In the genomic region with DNA sequence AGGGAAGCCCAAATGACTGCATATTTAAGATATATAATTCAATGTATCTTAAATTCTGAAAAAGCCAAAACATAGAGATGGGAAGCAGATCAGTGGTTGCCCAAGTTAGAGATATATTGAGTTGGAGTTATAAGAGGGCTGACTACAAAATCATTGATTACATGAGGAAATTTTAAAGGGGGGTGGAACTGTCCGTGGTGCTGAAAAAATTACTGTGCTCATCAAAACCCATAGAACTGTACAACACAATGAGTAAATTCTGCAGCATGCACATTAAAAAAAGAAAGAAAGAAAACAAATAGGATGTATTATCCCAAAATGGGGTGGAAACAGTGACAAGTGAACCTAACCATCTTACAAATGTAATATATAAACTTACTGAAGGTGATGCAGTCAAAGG, we compare ENCODE assay signal across 22 cellular contexts.
DNase-seq lines count a peak whose midpoint lies in the region; ATAC-seq lines count a peak whose summit lies in the region.
"Had no signal": no experiment of that assay in that cellular context is flagged by ENCODE, and none has a peak within 500 bp of the region (broad histone marks: within the 10 kb centered on the region; RNA-seq: fewer than 3 reads in every experiment).

No MANE protein-coding gene starts in this region.

- H4K5ac ChIP-seq in mesendoderm (ENCODE audit: low read length) = no peak overlapping the region

- H2BK120ac ChIP-seq in mesendoderm (ENCODE audit: low read depth, low read length) = no peak overlapping the region

- H3K9ac ChIP-seq in mesendoderm (ENCODE audit: low read length) = no peak overlapping the region
- H3K9ac ChIP-seq: BLaER1, GM23248 had no signal

- H4K8ac ChIP-seq in mesendoderm (ENCODE audit: low read depth, low read length) = no peak overlapping the region

- H3K23ac ChIP-seq in mesendoderm (ENCODE audit: low read length) = no peak overlapping the region

- H3K79me2 ChIP-seq in mesendoderm (ENCODE audit: control insufficient read depth, insufficient read depth, low read length) = no peaks in the 10 kb centered on the region

- no peak overlapping the region for H3K4ac ChIP-seq in mesendoderm (ENCODE audit: low read depth, low read length)

- H3K4me3 ChIP-seq in mesendoderm (ENCODE audit: low read length) = no peak overlapping the region
- H3K4me3 ChIP-seq: BLaER1, GM23248, thyroid gland had no signal

- H3K27me3 ChIP-seq in mesendoderm (ENCODE audit: insufficient read depth, low read length, poor library complexity) = no peaks in the 10 kb centered on the region
- H3K27me3 ChIP-seq: BLaER1, thyroid gland had no signal

- H3K79me1 ChIP-seq in mesendoderm (ENCODE audit: low read length) = no peaks in the 10 kb centered on the region

- DNase-seq in DMS 273 (lab: John Stamatoyannopoulos, UW; ENCODE audit: unreplicated experiment) (peak; percentile 1), DMS 273 treated with DMSO at 0.1 percent for 48 hours (lab: John Stamatoyannopoulos, UW) (no peak), HS-5 (ENCODE audit: low read depth) (peak; percentile 3), SK-N-DZ (ENCODE audit: low spot score) (peak; percentile 4), mesendoderm (peak; percentile 3), activated gamma-delta T cell treated with Interleukin-2 at 50 U/mL for 16 hours (no peak), NCI-H526 (lab: John Stamatoyannopoulos, UW) (no peak)
- DNase-seq: activated CD4-positive, alpha-beta memory T cell treated with anti-CD3 and anti-CD28 coated beads for 36 hours; activated T-cell treated with anti-CD3 and anti-CD28 coated beads, Interleukin-2, amount 50 U/mL, for 48 hours; central memory CD4-positive, alpha-beta T cell; effector CD4-positive, alpha-beta T cell; GM23248; head of caudate nucleus; NCI-H1694; NCI-H446 treated with DMSO at 0.1 percent for 48 hours; stimulated activated CD4-positive, alpha-beta T cell treated with anti-CD3 and anti-CD28 coated beads, Interleukin-12 subunit alpha, Interleukin-12 subunit beta, amount 100 ng/mL, for 4 hours; thyroid gland had no signal

- WGBS in mesendoderm (ENCODE audit: extremely low coverage, insufficient coverage, low lambda C conversion rate) = no CpG with 5 or more reads among the region's 1 CpG

- no peaks in the 10 kb centered on the region for H3K4me1 ChIP-seq in mesendoderm (ENCODE audit: control insufficient read depth, low read depth, low read length)
- H3K4me1 ChIP-seq: BLaER1, thyroid gland had no signal

- no peak for ATAC-seq in GM18517 (IDR thresholded peaks at IDR 0.05; ENCODE audit: unreplicated experiment)
- ATAC-seq: natural killer cell treated with Interleukin-12 subunit alpha and Interleukin-12 subunit beta and Interleukin-15 and Interleukin-18, amount 100 ng/mL, for 72 hours; stimulated activated memory B cell treated with anti-CD40 and anti-IgM and Interleukin-4, amounts not matched to agents 10 μg/mL and 1 μg/mL and 100 μg/mL, for 72 hours had no signal

- no peak overlapping the region for H2BK5ac ChIP-seq in mesendoderm (ENCODE audit: low read length)

- no peak overlapping the region for H3K56ac ChIP-seq in mesendoderm (ENCODE audit: low read length)

- H3K27ac ChIP-seq in mesendoderm (ENCODE audit: low read depth, low read length) = no peak overlapping the region
- H3K27ac ChIP-seq: 22Rv1, BLaER1, GM23248, thyroid gland had no signal

- H3K36me3 ChIP-seq in mesendoderm (ENCODE audit: control insufficient read depth, insufficient read depth, low read length) = no peaks in the 10 kb centered on the region
- H3K36me3 ChIP-seq: BLaER1, thyroid gland had no signal

- no peak overlapping the region for H3K4me2 ChIP-seq in mesendoderm (ENCODE audit: low read length)
- H3K4me2 ChIP-seq: BLaER1 had no signal

- H2AK5ac ChIP-seq in mesendoderm (ENCODE audit: low read length) = no peak overlapping the region

- no peak overlapping the region for H3K18ac ChIP-seq in mesendoderm (ENCODE audit: low read length)

- H2BK15ac ChIP-seq in mesendoderm (replicated peaks; ENCODE audit: low read depth) = no peak overlapping the region

Comparison
In these comparisons a context has a peak if more than half of its experiments do, and no peak if none do; other contexts are left out.
1. DNase-seq: peak in DMS 273 (single experiment), HS-5 (single experiment), SK-N-DZ (single experiment) and mesendoderm (single experiment); none in DMS 273 treated with DMSO at 0.1 percent for 48 hours (single experiment), activated gamma-delta T cell treated with Interleukin-2 at 50 U/mL for 16 hours (single experiment) and NCI-H526 (0 of 2).